8 cellular contexts compared by ENCODE assay signal in the genomic region with DNA sequence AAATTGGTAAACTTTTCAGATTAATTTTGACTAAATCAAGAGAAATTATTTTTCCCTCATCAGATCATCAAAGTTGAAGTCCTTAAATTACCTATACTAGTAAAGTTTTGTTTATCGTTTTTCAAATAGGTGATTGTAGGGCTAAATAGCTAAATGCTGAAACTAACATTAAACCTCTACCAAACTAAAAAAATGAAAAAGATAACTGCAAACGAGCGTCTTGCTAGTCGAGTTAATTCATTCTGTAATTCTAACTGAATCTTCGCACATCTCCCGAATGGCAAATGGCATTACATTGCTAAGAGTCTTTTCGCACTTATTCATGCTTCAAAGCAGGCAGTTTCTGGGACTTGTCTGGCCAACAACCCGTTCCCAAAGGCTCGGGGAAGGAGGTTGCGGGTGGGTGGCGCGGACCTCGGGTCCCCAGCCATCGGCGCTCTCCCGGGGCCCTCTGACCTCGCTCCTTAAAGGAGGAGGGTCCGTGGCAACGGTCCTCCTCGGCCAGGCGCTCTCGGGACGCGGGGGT. TPM values are rescaled to one million over a fixed set of nuclear protein-coding genes. Genes with fewer than 3 reads are reported as not detected.
A peak's percentile ranks its signal among the peaks of the same experiment; 100 is the strongest.
DNase-seq lines count a peak whose midpoint lies in the region; ATAC-seq, FAIRE-seq and TF ChIP-seq lines count a peak whose summit lies in the region.

No MANE protein-coding gene starts in this region.

- TF ChIP-seq CTCF in AG10803 (conservative IDR thresholded peaks at IDR 0.05; ENCODE audit: low read length) (0 out of 2 replicates have a peak, but pooled peaks have one; percentile 6), breast epithelium (IDR thresholded peaks at IDR 0.05) (no peak), upper lobe of right lung (IDR thresholded peaks at IDR 0.05) (no peak)

- peaks cover 8% of the 10 kb centered on the region for H3K4me1 Mint-ChIP-seq in memory B cell

- H3K9me3 ChIP-seq in breast epithelium (no peaks in the 10 kb centered on the region), upper lobe of right lung (no peaks in the 10 kb centered on the region)

- no peaks in the 10 kb centered on the region for H3K36me3 ChIP-seq in breast epithelium
- H3K36me3 ChIP-seq in upper lobe of right lung = no peaks in the 10 kb centered on the region

- H3K27ac ChIP-seq in breast epithelium (no peak overlapping the region), upper lobe of right lung (peak overlapping the region; percentile 58)

- H3K27me3 ChIP-seq in breast epithelium = no peaks in the 10 kb centered on the region
- H3K27me3 ChIP-seq in upper lobe of right lung = peaks cover 16% of the 10 kb centered on the region

- no peak overlapping the region for H3K27ac Mint-ChIP-seq in memory B cell

- H3K4me3 Mint-ChIP-seq in memory B cell = peak overlapping the region; percentile 63

- no peaks in the 10 kb centered on the region for H3K9me3 Mint-ChIP-seq in memory B cell

- TF ChIP-seq POLR2A in breast epithelium (IDR thresholded peaks at IDR 0.05) (no peak), GM12892 (IDR thresholded peaks at IDR 0.05; ENCODE audit: low read depth, low read length) (no peak)

- H3K36me3 Mint-ChIP-seq in memory B cell = no peaks in the 10 kb centered on the region

- FAIRE-seq in GM12892 (lab: Jason Lieb, UNC) (no peak), RCC 7860 (lab: Jason Lieb, UNC) (no peak)

- DNase-seq in AG10803 (ENCODE audit: low read depth) (peak; percentile 50), breast epithelium (ENCODE audit: low spot score in 2 of 2) (no peak), memory B cell (ENCODE audit: low spot score in 2 of 2) (no peak), upper lobe of right lung (no peak), GM12892 (ENCODE audit: insufficient read length) (no peak), NCI-H446 treated with DMSO at 0.1 percent for 48 hours (lab: John Stamatoyannopoulos, UW) (no peak), RCC 7860 (ENCODE audit: low spot score) (no peak)

- ATAC-seq in HG03439 (IDR thresholded peaks at IDR 0.05; ENCODE audit: unreplicated experiment) (peak; percentile 8), memory B cell (ENCODE audit: low read depth) (no peak), upper lobe of right lung (no peak)

- H3K4me1 ChIP-seq in breast epithelium (no peaks in the 10 kb centered on the region), upper lobe of right lung (peaks cover 6% of the 10 kb centered on the region)

- peaks cover 22% of the 10 kb centered on the region for H3K27me3 Mint-ChIP-seq in memory B cell

- intact Hi-C loops in breast epithelium (cut with DNase I; ENCODE audit: low total_unique reads) (no loop called here), upper lobe of right lung (cut with DNase I) (no loop called here)

- H3K4me3 ChIP-seq in AG10803 (ENCODE audit: low read length) (peak overlapping the region; percentile 70), breast epithelium (peak overlapping the region; percentile 81 to 88 (median 84)), upper lobe of right lung (peak overlapping the region; percentile 83)

RNA-seq across cellular contexts. Expression of a gene that starts 43.8 kb away (rescaled TPM):
- total RNA-seq in breast epithelium = under 1 TPM in 1 of 3 donors, not detected in 2; 0.98 TPM
- 1.9 TPM for total RNA-seq in upper lobe of right lung
- polyA plus RNA-seq in GM12892 (2012; ENCODE audit: missing spikeins) = not detected
